ENCODE assay signal across 25 cellular contexts in the genomic region with DNA sequence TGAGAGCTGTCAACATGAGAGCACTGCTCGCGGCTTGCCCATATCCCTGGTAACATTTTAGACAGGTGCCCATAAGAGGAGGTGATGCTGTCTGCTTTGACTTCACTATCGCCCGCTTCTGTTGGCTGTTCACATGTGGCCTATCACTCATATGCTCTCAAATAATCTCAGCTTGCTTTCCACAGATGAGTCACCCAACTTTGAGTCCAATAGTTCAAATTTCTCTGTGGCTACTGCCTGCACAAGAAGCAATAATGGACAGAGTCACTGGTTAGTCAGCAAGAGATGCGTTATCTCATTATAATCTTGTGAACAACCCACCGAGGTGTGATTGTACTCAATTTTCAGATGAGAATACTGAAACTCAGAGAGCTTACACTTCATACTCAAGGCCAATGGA.
"Had no signal": no experiment of that assay in that cellular context is flagged by ENCODE, and none has a peak within 500 bp of the region (broad histone marks: within the 10 kb centered on the region; RNA-seq: fewer than 3 reads in every experiment).

No MANE protein-coding gene starts in this region.

- H3K4me1 Mint-ChIP-seq: activated CD4-positive, alpha-beta memory T cell treated with anti-CD3 and anti-CD28 coated beads, Interleukin-2, amount 10 ng/mL, durations not matched to agents 7 days and 5 days; activated CD4-positive, alpha-beta T cell treated with anti-CD3 and anti-CD28 coated beads, Interleukin-2, amount 10 ng/mL, durations not matched to agents 24 days and 14 days; activated naive CD4-positive, alpha-beta T cell treated with anti-CD3 and anti-CD28 coated beads, Interleukin-2, amount 10 ng/mL, durations not matched to agents 7 days and 5 days; nephron progenitor cell; T-helper 17 cell had no signal

- H3K27ac Mint-ChIP-seq: activated CD4-positive, alpha-beta memory T cell treated with anti-CD3 and anti-CD28 coated beads, Interleukin-2, amount 10 ng/mL, durations not matched to agents 7 days and 5 days; activated CD4-positive, alpha-beta T cell treated with anti-CD3 and anti-CD28 coated beads, Interleukin-2, amount 10 ng/mL, durations not matched to agents 24 days and 14 days; activated naive CD4-positive, alpha-beta T cell treated with anti-CD3 and anti-CD28 coated beads, Interleukin-2, amount 10 ng/mL, durations not matched to agents 7 days and 5 days; activated T-cell treated with anti-CD3 and anti-CD28 coated beads, Interleukin-2, amount 50 U/mL, for 72 hours; nephron progenitor cell; stimulated activated naive CD8-positive, alpha-beta T cell treated with anti-CD3 and anti-CD28 coated beads, Interleukin-15, Interleukin-2, amounts not matched to agents 100 ng/mL and 50 ng/mL, for 24 hours; T-helper 17 cell had no signal

- DNase-seq: activated CD4-positive, alpha-beta memory T cell treated with anti-CD3 and anti-CD28 coated beads, Interleukin-2, amount 10 ng/mL, durations not matched to agents 7 days and 5 days; activated CD4-positive, alpha-beta T cell treated with anti-CD3 and anti-CD28 coated beads, Interleukin-2, amount 10 ng/mL, durations not matched to agents 24 days and 14 days; activated effector memory CD4-positive, alpha-beta T cell treated with anti-CD3 and anti-CD28 coated beads, Interleukin-2, amount 50 U/mL, for 16 hours; activated naive CD4-positive, alpha-beta T cell treated with anti-CD3 and anti-CD28 coated beads, Interleukin-2, amount 10 ng/mL, durations not matched to agents 7 days and 5 days; activated T-cell treated with anti-CD3 and anti-CD28 coated beads, Interleukin-2, amount 50 U/mL, for 72 hours; brain microvascular endothelial cell; central memory CD4-positive, alpha-beta T cell; dermis blood vessel endothelial cell; effector memory CD4-positive, alpha-beta T cell; foreskin keratinocyte; glutamatergic neuron; hippocampal formation; mesendoderm; mucosa of descending colon; nephron progenitor cell; pancreas; psoas muscle; right cardiac atrium; stimulated activated CD4-positive, alpha-beta T cell treated with anti-CD3 and anti-CD28 coated beads, Interleukin-12 subunit alpha, Interleukin-12 subunit beta, amount 100 ng/mL, for 4 hours; substantia nigra; T-helper 17 cell; thyroid gland; upper lobe of right lung had no signal

- FAIRE-seq: pancreas had no signal

- H3K4me3 Mint-ChIP-seq: activated CD4-positive, alpha-beta memory T cell treated with anti-CD3 and anti-CD28 coated beads, Interleukin-2, amount 10 ng/mL, durations not matched to agents 7 days and 5 days; activated CD4-positive, alpha-beta T cell treated with anti-CD3 and anti-CD28 coated beads, Interleukin-2, amount 10 ng/mL, durations not matched to agents 24 days and 14 days; activated naive CD4-positive, alpha-beta T cell treated with anti-CD3 and anti-CD28 coated beads, Interleukin-2, amount 10 ng/mL, durations not matched to agents 7 days and 5 days; activated T-cell treated with anti-CD3 and anti-CD28 coated beads, Interleukin-2, amount 50 U/mL, for 72 hours; nephron progenitor cell; stimulated activated naive CD8-positive, alpha-beta T cell treated with anti-CD3 and anti-CD28 coated beads, Interleukin-15, Interleukin-2, amounts not matched to agents 100 ng/mL and 50 ng/mL, for 24 hours; T-helper 17 cell had no signal

- H3K36me3 Mint-ChIP-seq: activated naive CD4-positive, alpha-beta T cell treated with anti-CD3 and anti-CD28 coated beads, Interleukin-2, amount 10 ng/mL, durations not matched to agents 7 days and 5 days had no signal

- ATAC-seq: activated CD4-positive, CD25-positive, alpha-beta regulatory T cell treated with anti-CD3 and anti-CD28 coated beads, Interleukin-2, amount 50 U/mL, for 24 hours; activated T-cell treated with anti-CD3 and anti-CD28 coated beads, Interleukin-2, amount 50 U/mL, for 72 hours; foreskin keratinocyte; mucosa of descending colon; pancreas; psoas muscle; right cardiac atrium; T-helper 17 cell; upper lobe of right lung had no signal

- H3K27me3 Mint-ChIP-seq: activated CD4-positive, alpha-beta memory T cell treated with anti-CD3 and anti-CD28 coated beads, Interleukin-2, amount 10 ng/mL, durations not matched to agents 7 days and 5 days; activated CD4-positive, alpha-beta T cell treated with anti-CD3 and anti-CD28 coated beads, Interleukin-2, amount 10 ng/mL, durations not matched to agents 24 days and 14 days; activated naive CD4-positive, alpha-beta T cell treated with anti-CD3 and anti-CD28 coated beads, Interleukin-2, amount 10 ng/mL, durations not matched to agents 7 days and 5 days; stimulated activated naive CD8-positive, alpha-beta T cell treated with anti-CD3 and anti-CD28 coated beads, Interleukin-15, Interleukin-2, amounts not matched to agents 100 ng/mL and 50 ng/mL, for 24 hours; T-helper 17 cell had no signal
